Comparison of ENCODE assay signal across 25 cellular contexts in genomic region chr5:113124914-113125313, GRCh38.
DNase-seq lines count a peak whose midpoint lies in the region; ATAC-seq, FAIRE-seq and TF ChIP-seq lines count a peak whose summit lies in the region.
"Had no signal": no experiment of that assay in that cellular context is flagged by ENCODE, and none has a peak within 500 bp of the region (broad histone marks: within the 10 kb centered on the region; RNA-seq: fewer than 3 reads in every experiment).

No MANE protein-coding gene starts in this region.

- no peak overlapping the region for H2AFZ ChIP-seq in Karpas-422 (ENCODE audit: low read length)
- no peak overlapping the region for H2AFZ ChIP-seq in H1 (ENCODE audit: low read length)
- H2AFZ ChIP-seq in GM23248, result no peak overlapping the region
- H2AFZ ChIP-seq in H9 (ENCODE audit: low read length), result no peak overlapping the region

- H3K79me2 ChIP-seq in Karpas-422 (ENCODE audit: low read length) (no peaks in the 10 kb centered on the region), H1 (ENCODE audit: control insufficient read depth in 1 of 2, insufficient read depth in 2 of 2, low read length in 2 of 2) (no peaks in the 10 kb centered on the region), GM23248 (ENCODE audit: insufficient read depth) (no peaks in the 10 kb centered on the region), H9 (ENCODE audit: insufficient read depth, low read length) (no peaks in the 10 kb centered on the region)

- TF ChIP-seq EP300 in H1 (IDR thresholded peaks at IDR 0.05; ENCODE audit: borderline replicate concordance in 1 of 2, low read depth in 2 of 2, low read length in 2 of 2), result no peak

- H2BK120ac ChIP-seq in H1 (replicated peaks; ENCODE audit: low read depth, low read length) (no peak overlapping the region), H9 (ENCODE audit: low read depth, low read length, poor library complexity, severe bottlenecking) (no peak overlapping the region)

- H3K36me3 Mint-ChIP-seq in nephron (ENCODE audit: low read depth) (peaks cover 26% of the 10 kb centered on the region), H9 (ENCODE audit: insufficient read depth in 1 of 3, low read depth in 3 of 3) (peaks cover 9 to 11% (median 9%) of the 10 kb centered on the region in 3 experiments)

- H3K4me3 ChIP-seq in BE2C (ENCODE audit: low read depth, low read length), result peak overlapping the region; percentile 6; the same call in 1 of the 2 replicates
- H3K4me3 ChIP-seq in Karpas-422 (ENCODE audit: low read length), result no peak overlapping the region
- no peak overlapping the region for H3K4me3 ChIP-seq in H1 (ENCODE audit: extremely low read depth in 1 of 4, insufficient read depth in 2 of 4, low read depth in 3 of 4, low read length in 4 of 4)
- no peak overlapping the region for H3K4me3 ChIP-seq in GM23248
- H3K4me3 ChIP-seq: A549 had no signal

- no peaks in the 10 kb centered on the region; the same call in 1 of the 2 replicates for H3K9me3 ChIP-seq in BE2C
- no peaks in the 10 kb centered on the region for H3K9me3 ChIP-seq in Karpas-422 (ENCODE audit: low read length)
- no peaks in the 10 kb centered on the region for H3K9me3 ChIP-seq in H1 (ENCODE audit: insufficient read depth in 2 of 2, low read depth in 1 of 2, low read length in 1 of 2)
- no peaks in the 10 kb centered on the region for H3K9me3 ChIP-seq in GM23248 (ENCODE audit: low read depth)
- no peaks in the 10 kb centered on the region for H3K9me3 ChIP-seq in H9 (ENCODE audit: control insufficient read depth, low read depth, low read length)
- H3K9me3 ChIP-seq: A549 had no signal

- H4K5ac ChIP-seq in H1 (ENCODE audit: insufficient read length, low read depth, low read length), result no peak overlapping the region
- H4K5ac ChIP-seq in H9 (ENCODE audit: insufficient read length, low read depth, low read length), result no peak overlapping the region

- H3K4ac ChIP-seq in H1 (replicated peaks; ENCODE audit: insufficient read length, low read depth, low read length), result no peak overlapping the region
- H3K4ac ChIP-seq in H9 (ENCODE audit: low read depth, low read length), result no peak overlapping the region

- H3K27me3 Mint-ChIP-seq in nephron (ENCODE audit: low read depth), result no peaks in the 10 kb centered on the region
- H3K27me3 Mint-ChIP-seq in H9 (ENCODE audit: low read depth), result peaks cover 2% of the 10 kb centered on the region
- H3K27me3 Mint-ChIP-seq: CD4-positive, alpha-beta memory T cell had no signal

- H2BK12ac ChIP-seq in H1 (ENCODE audit: low read depth, low read length) (peak overlapping the region; percentile 60; the same call in 1 of the 2 replicates), H9 (ENCODE audit: insufficient read length, low read depth, low read length) (no peak overlapping the region)

- H3K9ac ChIP-seq in Karpas-422 (ENCODE audit: low read length) (no peak overlapping the region), H1 (replicated peaks in 1 of 4; ENCODE audit: extremely low read depth in 1 of 4, low read depth in 3 of 4, low read length in 3 of 4) (no peak overlapping the region), GM23248 (no peak overlapping the region), H9 (ENCODE audit: extremely low read depth, insufficient read length, low read length) (no peak overlapping the region)

- H4K91ac ChIP-seq in H1 (replicated peaks; ENCODE audit: insufficient read length, low read length) (no peak overlapping the region), H9 (ENCODE audit: insufficient read length, low read depth, low read length) (no peak overlapping the region)

- no peaks in the 10 kb centered on the region; the same call in 1 of the 2 replicates for H3K23me2 ChIP-seq in H1 (ENCODE audit: low read depth, low read length)
- no peaks in the 10 kb centered on the region for H3K23me2 ChIP-seq in H9 (ENCODE audit: insufficient read length, low read depth, low read length, poor library complexity, severe bottlenecking)

- CTCF ChIA-PET in H1 (lab: Charles Lee; ENCODE audit: partially characterized antibody), result interaction anchor here (0.7 to 3.6 kb wide), 13 partner anchors 9 to 323 kb away, joined by 3 to 21 read pairs (median 5); no protein-coding TSS in a partner anchor

- H3K27me3 ChIP-seq in BE2C (no peaks in the 10 kb centered on the region), Karpas-422 (ENCODE audit: low read length) (no peaks in the 10 kb centered on the region; the same call in 1 of the 2 replicates), H1 (replicated peaks in 1 of 4; ENCODE audit: control insufficient read depth in 3 of 4, extremely low read depth in 1 of 4, insufficient read depth in 3 of 4, low read length in 3 of 4) (no peaks in the 10 kb centered on the region), GM23248 (replicated peaks; ENCODE audit: insufficient read depth) (no peaks in the 10 kb centered on the region), H9 (ENCODE audit: insufficient read depth, low read length) (no peaks in the 10 kb centered on the region)

- H2BK15ac ChIP-seq in H1 (ENCODE audit: low read length) (no peak overlapping the region), H9 (ENCODE audit: low read depth, low read length) (no peak overlapping the region)

- H3K27ac ChIP-seq in Karpas-422 (ENCODE audit: low read length) (no peak overlapping the region), H1 (ENCODE audit: low read depth, low read length) (no peak overlapping the region), GM23248 (no peak overlapping the region), H9 (ENCODE audit: insufficient read length, low read depth, low read length) (no peak overlapping the region)
- H3K27ac ChIP-seq: A549 had no signal

- H4K8ac ChIP-seq in H1 (ENCODE audit: extremely low read depth, insufficient read depth, low read length) (no peak overlapping the region), H9 (replicated peaks; ENCODE audit: insufficient read length, low read depth, low read length) (no peak overlapping the region)

- H3K4me3 Mint-ChIP-seq in nephron, result peak overlapping the region in 1 of 3 experiments; percentile 0
- H3K4me3 Mint-ChIP-seq in H9, result no peak overlapping the region; a peak in 1 of 5 replicates
- H3K4me3 Mint-ChIP-seq: CD4-positive, alpha-beta memory T cell; HFFc6 had no signal

- H3K79me1 ChIP-seq in H1 (ENCODE audit: low read depth, low read length) (no peaks in the 10 kb centered on the region), H9 (ENCODE audit: insufficient read depth, low read depth, low read length, poor library complexity, severe bottlenecking) (no peaks in the 10 kb centered on the region)

- H2AK5ac ChIP-seq in H1 (ENCODE audit: low read depth, low read length), result 0 out of 2 replicates have a peak overlapping the region, but pooled peaks have one; percentile 44
- H2AK5ac ChIP-seq in H9 (ENCODE audit: insufficient read length, low read length), result no peak overlapping the region

- WGBS in H1 (ENCODE audit: extremely low coverage in 1 of 2, insufficient coverage in 1 of 2, insufficient read length in 1 of 2, insufficient replicate concordance in 2 of 2, low coverage in 1 of 2, low lambda C conversion rate in 2 of 2, missing lambda C conversion rate in 1 of 2), 2 experiments, result 97% methylated on average over 4 of the region's 4 CpGs; no CpG with 5 or more reads in 1 of the 2 experiments
- 97 to 98% methylated on average over 4 of the region's 4 CpGs for WGBS in GM23248 (ENCODE audit: low coverage in 1 of 2, low lambda C conversion rate in 2 of 2, missing lambda C conversion rate in 2 of 2), 2 experiments
- WGBS in H9 (ENCODE audit: extremely low coverage, insufficient read length, low lambda C conversion rate), result no CpG with 5 or more reads among the region's 4 CpGs

- no peak for FAIRE-seq in H1 (lab: Jason Lieb, UNC)
- FAIRE-seq: A549, GM12891, GM18507 had no signal

- DNase-seq in BE2C, result no peak
- DNase-seq in Karpas-422, result no peak
- DNase-seq in H1 (ENCODE audit: low read depth in 1 of 2, low spot score in 2 of 2), result no peak
- DNase-seq in GM23248, result no peak
- DNase-seq in H9, result no peak
- DNase-seq: 8988T; ACHN; AML-193; C1 segment of cervical spinal cord; Calu3; CD4-positive, alpha-beta memory T cell; COR-L47; DMS53; DMS79 treated with DMSO at 0.1 percent for 48 hours; GF-D8; GOT3; H7; HFFc6 had no signal

- no peak overlapping the region for H3T11ph ChIP-seq in H9 (ENCODE audit: low read length)

- H3K4me2 ChIP-seq in Karpas-422 (ENCODE audit: low read depth, low read length, poor library complexity, severe bottlenecking), result peak overlapping the region; percentile 20
- H3K4me2 ChIP-seq in H1 (ENCODE audit: insufficient read depth in 1 of 2, low read depth in 2 of 2, low read length in 2 of 2), result no peak overlapping the region
- H3K4me2 ChIP-seq in GM23248 (ENCODE audit: unreplicated experiment), result no peak overlapping the region
- H3K4me2 ChIP-seq in H9 (ENCODE audit: insufficient read depth, insufficient read length, low read length), result no peak overlapping the region
- H3K4me2 ChIP-seq: A549 had no signal

- H3K14ac ChIP-seq in H1 (ENCODE audit: insufficient read length), result no peak overlapping the region
- no peak overlapping the region for H3K14ac ChIP-seq in H9 (ENCODE audit: insufficient read depth, low read length)

- no peak for TF ChIP-seq RAD21 in H1 (IDR thresholded peaks at IDR 0.05 in 1 of 2, conservative IDR thresholded peaks at IDR 0.05 in 1 of 2; ENCODE audit: low read depth in 2 of 2, low read length in 2 of 2)

- H4K20me1 ChIP-seq in Karpas-422 (ENCODE audit: insufficient read depth, low read depth, low read length) (no peaks in the 10 kb centered on the region), H1 (replicated peaks in 1 of 2; ENCODE audit: control insufficient read depth in 1 of 2, insufficient read depth in 2 of 2, low read length in 2 of 2) (peaks cover 1 to 2% of the 10 kb centered on the region in 2 experiments), GM23248 (ENCODE audit: insufficient read depth) (no peaks in the 10 kb centered on the region), H9 (ENCODE audit: control insufficient read depth, insufficient read depth, insufficient read length) (no peaks in the 10 kb centered on the region)

- no peak for TF ChIP-seq POLR2A in H1 (IDR thresholded peaks at IDR 0.05; ENCODE audit: control extremely low read depth in 1 of 2, low read depth in 2 of 2, low read length in 2 of 2)

- peaks cover 23% of the 10 kb centered on the region for H3F3A ChIP-seq in GM23248 (ENCODE audit: insufficient read depth)

- H3K56ac ChIP-seq in H1 (replicated peaks; ENCODE audit: insufficient read length, low read depth, low read length), result no peak overlapping the region
- H3K56ac ChIP-seq in H9 (ENCODE audit: insufficient read length, low read depth, low read length), result no peak overlapping the region

- TF ChIP-seq CTCF in BE2C (IDR thresholded peaks at IDR 0.05; ENCODE audit: low read depth, low read length) (no peak), H1 (IDR thresholded peaks at IDR 0.05; ENCODE audit: control extremely low read depth in 1 of 3, insufficient read depth in 1 of 3, low read depth in 1 of 3, low read length in 3 of 3) (no peak), nephron (IDR thresholded peaks at IDR 0.05; ENCODE audit: unreplicated experiment in 3 of 3) (no peak), H9 (conservative IDR thresholded peaks at IDR 0.05) (no peak)

- in situ Hi-C loops in GM23248 (cut with MboI), result no loop called here

- H2BK20ac ChIP-seq in H1 (ENCODE audit: low read length) (no peak overlapping the region), H9 (ENCODE audit: low read depth, low read length, poor library complexity, severe bottlenecking) (no peak overlapping the region)

- POLR2A ChIA-PET in H1 (lab: Charles Lee; ENCODE audit: partially characterized antibody), result no interaction called here

- no peak for ATAC-seq in HG03045 (IDR thresholded peaks at IDR 0.05; ENCODE audit: unreplicated experiment)
- ATAC-seq in HG03039 (IDR thresholded peaks at IDR 0.05; ENCODE audit: unreplicated experiment), result no peak
- ATAC-seq: A549, HCT116 had no signal

- H3K9me2 ChIP-seq in Karpas-422 (replicated peaks; ENCODE audit: insufficient read depth, low read length) (no peaks in the 10 kb centered on the region), GM23248 (ENCODE audit: insufficient read depth) (no peaks in the 10 kb centered on the region)

- H3K36me3 ChIP-seq in BE2C (peaks cover 15% of the 10 kb centered on the region), Karpas-422 (ENCODE audit: insufficient read depth, low read length) (no peaks in the 10 kb centered on the region), H1 (ENCODE audit: control insufficient read depth in 2 of 4, insufficient read depth in 4 of 4, low read length in 3 of 4) (no peaks in the 10 kb centered on the region), GM23248 (ENCODE audit: low read depth) (no peaks in the 10 kb centered on the region)

- no peak overlapping the region for H2BK5ac ChIP-seq in H1 (ENCODE audit: low read depth, low read length)
- H2BK5ac ChIP-seq in H9 (ENCODE audit: insufficient read length, low read length), result no peak overlapping the region

- H3K18ac ChIP-seq in H1 (ENCODE audit: extremely low read depth, low read length) (no peak overlapping the region), H9 (ENCODE audit: insufficient read length, low read depth, low read length) (no peak overlapping the region)

- H3K9me3 Mint-ChIP-seq in nephron (peaks cover 7% of the 10 kb centered on the region), H9 (peaks cover 0 to 12% of the 10 kb centered on the region in 2 experiments; a peak in 4 of 5 replicates)
- H3K9me3 Mint-ChIP-seq: HFFc6 had no signal

- peaks cover 46% of the 10 kb centered on the region for H3K4me1 ChIP-seq in BE2C
- peaks cover 52% of the 10 kb centered on the region for H3K4me1 ChIP-seq in Karpas-422 (ENCODE audit: low read length)
- H3K4me1 ChIP-seq in H1 (replicated peaks in 1 of 4; ENCODE audit: control insufficient read depth in 3 of 4, insufficient read depth in 4 of 4, low read length in 3 of 4), result peaks cover 0 to 2% (median 0%) of the 10 kb centered on the region in 4 experiments; a peak in 1 of 7 replicates
- peaks cover 18% of the 10 kb centered on the region for H3K4me1 ChIP-seq in GM23248 (ENCODE audit: insufficient read depth)
- peaks cover 5% of the 10 kb centered on the region; the same call in 1 of the 2 replicates for H3K4me1 ChIP-seq in H9 (ENCODE audit: insufficient read depth, low read length)
- H3K4me1 ChIP-seq: A549 had no signal

- no peak overlapping the region for H3K23ac ChIP-seq in H1 (ENCODE audit: insufficient read length)
- H3K23ac ChIP-seq in H9 (ENCODE audit: insufficient read length, low read depth, low read length), result no peak overlapping the region

- peak overlapping the region; percentile 72 to 89 (median 86) for H3K27ac Mint-ChIP-seq in nephron
- H3K27ac Mint-ChIP-seq in H9, result no peak overlapping the region
- H3K27ac Mint-ChIP-seq: CD4-positive, alpha-beta memory T cell; HFFc6 had no signal

- H3K4me1 Mint-ChIP-seq in nephron, result peaks cover 43% of the 10 kb centered on the region
- H3K4me1 Mint-ChIP-seq in H9, result peaks cover 27 to 32% of the 10 kb centered on the region in 2 experiments
- H3K4me1 Mint-ChIP-seq: CD4-positive, alpha-beta memory T cell had no signal

Comparison
In these comparisons a context has a peak if more than half of its experiments do, and no peak if none do; other contexts are left out.
1. H3K27ac Mint-ChIP-seq: peak in nephron (3 of 3); none in H9 (0 of 3).